In the genomic region with DNA sequence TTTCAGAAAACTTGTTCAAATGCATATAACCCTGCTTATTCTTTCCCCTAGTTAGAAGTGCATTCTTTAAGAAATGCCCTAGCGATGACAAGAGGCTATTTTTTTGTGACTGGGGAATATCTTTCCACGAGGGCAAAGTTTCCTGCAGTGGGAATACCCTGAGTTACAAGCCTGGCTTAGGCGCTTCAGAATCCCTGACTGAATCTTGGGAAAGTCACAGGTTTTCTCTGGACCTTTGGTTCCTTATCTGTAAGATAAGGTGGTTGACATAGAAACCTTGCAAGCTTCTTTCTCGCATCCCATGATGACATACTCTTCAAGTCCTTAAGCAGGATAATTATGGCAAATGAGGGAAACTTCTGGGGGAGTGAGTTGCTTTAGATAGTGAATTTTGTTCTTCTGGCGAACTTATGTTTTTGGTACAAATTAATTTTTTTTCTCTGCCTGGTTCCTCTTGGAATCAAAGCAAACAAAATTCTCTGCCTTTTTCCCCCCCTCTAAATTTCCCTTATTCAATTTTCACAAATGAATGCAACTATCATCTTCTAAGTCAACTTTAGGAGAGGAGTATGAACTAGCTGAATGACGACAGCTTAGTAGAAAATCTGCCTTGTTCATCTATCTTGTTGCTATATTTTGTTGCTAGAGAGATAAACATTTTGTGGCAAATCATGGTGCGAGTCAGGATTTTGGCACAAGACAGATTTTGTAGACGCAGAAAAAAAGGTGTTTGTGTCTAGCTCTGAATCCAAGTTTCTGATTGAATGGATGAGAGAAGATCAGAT, we compare ENCODE assay signal across 16 cellular contexts.
"Had no signal": no experiment of that assay in that cellular context is flagged by ENCODE, and none has a peak within 500 bp of the region (broad histone marks: within the 10 kb centered on the region; RNA-seq: fewer than 3 reads in every experiment).

No MANE protein-coding gene starts in this region.

- H3K27me3 ChIP-seq: foreskin keratinocyte, left lung had no signal

- DNase-seq: dermis blood vessel endothelial cell; dorsolateral prefrontal cortex; effector CD4-positive, alpha-beta T cell; effector memory CD4-positive, alpha-beta T cell; foreskin keratinocyte; heart left ventricle; hippocampal formation; left cardiac atrium; left lung; left ventricle myocardium superior; lower lobe of right lung; mesenchymal stem cell; midbrain had no signal

- H3K4me3 ChIP-seq: coronary artery, dorsolateral prefrontal cortex, esophagus muscularis mucosa, gastroesophageal sphincter, heart left ventricle, left lung, lower lobe of right lung had no signal

- ATAC-seq: foreskin keratinocyte, gastroesophageal sphincter, heart left ventricle, left lung, left ventricle myocardium superior, lower lobe of right lung had no signal

- H3K4me1 ChIP-seq: foreskin keratinocyte, gastroesophageal sphincter, heart left ventricle, left lung, lower lobe of right lung had no signal

- H3K9me3 ChIP-seq: esophagus muscularis mucosa, gastroesophageal sphincter, heart left ventricle, left lung, lower lobe of right lung had no signal

- H3K27ac ChIP-seq: coronary artery, dorsolateral prefrontal cortex, esophagus muscularis mucosa, foreskin keratinocyte, gastroesophageal sphincter, heart left ventricle, left lung, lower lobe of right lung had no signal

- H3K36me3 ChIP-seq: esophagus muscularis mucosa, gastroesophageal sphincter, heart left ventricle, left lung, lower lobe of right lung had no signal
